25 cellular contexts compared by ENCODE assay signal in genomic region chr15:45539680-45540079, GRCh38. TPM values are rescaled to one million over a fixed set of nuclear protein-coding genes. Genes with fewer than 3 reads are reported as not detected.
DNase-seq lines count a peak whose midpoint lies in the region; ATAC-seq, FAIRE-seq and TF ChIP-seq lines count a peak whose summit lies in the region.
"Had no signal": no experiment of that assay in that cellular context is flagged by ENCODE, and none has a peak within 500 bp of the region (broad histone marks: within the 10 kb centered on the region; RNA-seq: fewer than 3 reads in every experiment).

No MANE protein-coding gene starts in this region.

- H3K4me3 ChIP-seq in colonic mucosa (no peak overlapping the region), small intestine (ENCODE audit: low read depth in 1 of 2, low read length in 2 of 2) (no peak overlapping the region)
- H3K4me3 ChIP-seq: A549; BLaER1 treated with 17β-estradiol and CSF1 and Interleukin-3, amounts not matched to agents 10 nM and 100 nM; HAP-1 had no signal

- TF ChIP-seq CTCF in colonic mucosa (IDR thresholded peaks at IDR 0.05), result no peak

- WGBS in small intestine, 3 donors, result 12 to 70% (median 33%) methylated on average over 3 of the region's 3 CpGs

- H3K27me3 ChIP-seq in colonic mucosa (no peaks in the 10 kb centered on the region), small intestine (ENCODE audit: control insufficient read depth in 2 of 2, insufficient read depth in 2 of 2, low read length in 2 of 2) (no peaks in the 10 kb centered on the region)
- H3K27me3 ChIP-seq: BE2C; BLaER1 treated with 17β-estradiol and CSF1 and Interleukin-3, amounts not matched to agents 10 nM and 100 nM had no signal

- no peaks in the 10 kb centered on the region for H3K9me3 ChIP-seq in colonic mucosa
- no peaks in the 10 kb centered on the region for H3K9me3 ChIP-seq in small intestine (ENCODE audit: control insufficient read depth, low read depth)
- H3K9me3 ChIP-seq: A549, BE2C, HAP-1 had no signal

- H3K27ac ChIP-seq in colonic mucosa (no peak overlapping the region), small intestine (ENCODE audit: low read depth in 1 of 2, low read length in 1 of 2) (no peak overlapping the region)
- H3K27ac ChIP-seq: A549; BLaER1 treated with 17β-estradiol and CSF1 and Interleukin-3, amounts not matched to agents 10 nM and 100 nM had no signal

- DNase-seq in HT-29 (ENCODE audit: low spot score) (peak; percentile 18), colonic mucosa (peak; percentile 22), left colon (no peak), small intestine (peak; percentile 65), SKM-1 (lab: John Stamatoyannopoulos, UW; ENCODE audit: unreplicated experiment) (no peak), NCI-H187 treated with DMSO at 0.1 percent for 48 hours (lab: John Stamatoyannopoulos, UW) (no peak)
- DNase-seq: 8988T; ACHN; AML-193; BE2C; CD4-positive, alpha-beta T cell; CD8-positive, alpha-beta memory T cell; DMS 273 treated with DMSO at 0.1 percent for 48 hours; DMS79; GF-D8; GOT3; HFFc6 had no signal

- H3K4me1 ChIP-seq in colonic mucosa (no peaks in the 10 kb centered on the region), small intestine (ENCODE audit: control insufficient read depth in 2 of 2, insufficient read depth in 1 of 2, low read depth in 1 of 2, low read length in 1 of 2) (no peaks in the 10 kb centered on the region)
- H3K4me1 ChIP-seq: A549, BE2C had no signal

- intact Hi-C loops in colonic mucosa (cut with DNase I) (no loop called here), left colon (cut with DNase I, micrococcal nuclease) (no loop called here)

- no peak overlapping the region for H3K9ac ChIP-seq in colonic mucosa (ENCODE audit: low read depth in 2 of 2, low read length in 2 of 2)
- H3K9ac ChIP-seq: BLaER1 treated with 17β-estradiol and CSF1 and Interleukin-3, amounts not matched to agents 10 nM and 100 nM had no signal

- no peaks in the 10 kb centered on the region for H3K36me3 ChIP-seq in colonic mucosa
- H3K36me3 ChIP-seq in small intestine (ENCODE audit: control insufficient read depth in 2 of 2, insufficient read depth in 2 of 2, low read length in 2 of 2), result no peaks in the 10 kb centered on the region
- H3K36me3 ChIP-seq: BE2C; BLaER1 treated with 17β-estradiol and CSF1 and Interleukin-3, amounts not matched to agents 10 nM and 100 nM; HAP-1 had no signal

- peak; percentile 95 for ATAC-seq in left colon
- no peak for ATAC-seq in HG03280 (IDR thresholded peaks at IDR 0.05; ENCODE audit: unreplicated experiment)
- ATAC-seq: A549 had no signal

- FAIRE-seq in small intestine (lab: Jason Lieb, UNC), result no peak
- FAIRE-seq: A549, D721Med, GM12891, GM18507, H54 had no signal

RNA-seq across cellular contexts. Expression of gene SLC30A4, which starts 17.1 kb away (rescaled TPM):
- total RNA-seq in HT-29 (2014; rRNA removed; shearing (Covaris generic)), result 0.03 and 0.10 TPM in 2 replicates
- total RNA-seq in colonic mucosa, result 10 to 100 TPM in 1 of 2 donors, 1 to 10 TPM in 1; 4.5 to 10.7 TPM
- total RNA-seq in left colon, result 10 to 100 TPM; 14.5 to 18.3 TPM
- 10 to 100 TPM in 2 of 3 donors, 1 to 10 TPM in 1; 5.3 to 13.6 (median 12.4) TPM for polyA plus RNA-seq in small intestine

RNA-seq across cellular contexts. Expression of gene BLOC1S6, which starts 47.5 kb away (rescaled TPM):
- 18.5 and 25.4 TPM in 2 replicates for total RNA-seq in HT-29 (2014; rRNA removed; shearing (Covaris generic))
- total RNA-seq in colonic mucosa (10 to 100 TPM; 28.3 to 31.9 TPM), left colon (10 to 100 TPM; 24.0 to 25.9 TPM)
- 10 to 100 TPM; 14.3 to 24.2 (median 19.5) TPM for polyA plus RNA-seq in small intestine

Comparison
In these comparisons a context has a peak if more than half of its experiments do, and no peak if none do; other contexts are left out.
1. DNase-seq: peak in HT-29 (single experiment), colonic mucosa (single experiment) and small intestine (single experiment); none in left colon (0 of 2), SKM-1 (single experiment) and NCI-H187 treated with DMSO at 0.1 percent for 48 hours (single experiment).